In genomic region chr6:3848925-3849605, GRCh38 we compare ENCODE assay signal across 8 cellular contexts. TPM values are rescaled to one million over a fixed set of nuclear protein-coding genes. Genes with fewer than 3 reads are reported as not detected.
A peak's percentile ranks its signal among the peaks of the same experiment; 100 is the strongest.
DNase-seq lines count a peak whose midpoint lies in the region; ATAC-seq, FAIRE-seq and TF ChIP-seq lines count a peak whose summit lies in the region.

Gene FAM50B, plus strand, starts transcription at chr6:3849373. Its CDS starts 439 bp downstream, at chr6:3849812.

- ATAC-seq in HG02759 (IDR thresholded peaks at IDR 0.05; ENCODE audit: unreplicated experiment): peak; percentile 89

- peak; percentile 96 for TF ChIP-seq CTCF in kidney epithelial cell (IDR thresholded peaks at IDR 0.05; ENCODE audit: insufficient read depth, low read length, poor library complexity, severe bottlenecking)

- peak; percentile 74 for DNase-seq in GM12892 (ENCODE audit: insufficient read length)
- DNase-seq in NCI-H2081 treated with DMSO at 0.1 percent for 48 hours (lab: John Stamatoyannopoulos, UW): peak; percentile 47
- DNase-seq in activated CD4-positive, alpha-beta T cell treated with anti-CD3 and anti-CD28 coated beads for 24 hours (ENCODE audit: low read depth in 2 of 2): peak; percentile 82 to 86
- peak; percentile 88 for DNase-seq in cerebellum (ENCODE audit: low spot score)
- DNase-seq in kidney epithelial cell (ENCODE audit: low read depth): no peak
- DNase-seq in stimulated activated CD4-positive, alpha-beta T cell treated with anti-CD3 and anti-CD28 coated beads, Interleukin-15, amount 100 ng/mL, for 48 hours (ENCODE audit: low read depth in 2 of 2): peak; percentile 81 to 87
- DNase-seq in GDM1 (lab: John Stamatoyannopoulos, UW): no peak

- H3K36me3 ChIP-seq in kidney epithelial cell (ENCODE audit: control insufficient read depth, insufficient read depth, low read length): no peaks in the 10 kb centered on the region

- peak within 1 kb of the TSS; percentile 43 for H3K4me3 ChIP-seq in kidney epithelial cell (ENCODE audit: low read depth, low read length)

- no peaks in the 10 kb centered on the region for H3K27me3 ChIP-seq in kidney epithelial cell (ENCODE audit: control insufficient read depth, insufficient read depth, low read length)

- peak; percentile 46 for FAIRE-seq in GM12892 (lab: Jason Lieb, UNC)

- no peak for TF ChIP-seq POLR2A in GM12892 (IDR thresholded peaks at IDR 0.05; ENCODE audit: low read depth, low read length)

RNA-seq across cellular contexts. Expression of gene FAM50B, which starts in this region (rescaled TPM):
- 1.5 TPM for polyA plus RNA-seq in GM12892 (2012; ENCODE audit: missing spikeins)
- 10.1 TPM for total RNA-seq in cerebellum
- 8.6 and 8.7 TPM in 2 replicates for total RNA-seq in kidney epithelial cell

Comparison
In these comparisons a context has a peak if more than half of its experiments do, and no peak if none do; other contexts are left out.
1. DNase-seq: peak in GM12892 (single experiment), NCI-H2081 treated with DMSO at 0.1 percent for 48 hours (single experiment), activated CD4-positive, alpha-beta T cell treated with anti-CD3 and anti-CD28 coated beads for 24 hours (2 of 2), cerebellum (single experiment) and stimulated activated CD4-positive, alpha-beta T cell treated with anti-CD3 and anti-CD28 coated beads, Interleukin-15, amount 100 ng/mL, for 48 hours (2 of 2); none in kidney epithelial cell (single experiment) and GDM1 (single experiment).